ENCODE assay signal across 1 cellular context in the genomic region with DNA sequence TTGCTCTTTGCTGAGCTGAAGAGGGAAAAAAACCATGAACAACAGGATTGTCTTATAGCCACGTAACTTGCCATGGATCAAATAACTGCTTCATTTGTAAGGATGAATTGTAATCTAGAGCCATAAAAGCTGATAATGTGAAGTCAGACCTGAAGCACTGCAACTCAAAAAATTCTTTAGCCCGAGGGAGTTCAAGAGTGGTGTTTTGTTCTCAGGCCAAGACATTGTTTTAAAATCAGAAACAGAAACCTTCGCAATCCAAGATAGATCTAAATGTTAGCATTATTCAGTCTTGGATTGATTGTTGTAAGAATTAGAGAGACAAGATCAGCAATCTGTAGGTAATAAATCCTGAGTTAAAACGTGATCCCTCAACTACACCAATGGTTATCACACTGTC.
TF ChIP-seq lines count a peak whose summit lies in the region.

A gene (minus strand): TSS at position 24 of the 400 bp plus-strand sequence. CDS start 170 bp downstream, outside the sequence.

TF ChIP-seq in HCT116, 20 proteins besides CTCF, POLR2A, EP300 and RAD21 (continued from another document):
- TF ChIP-seq, protein P1, sequence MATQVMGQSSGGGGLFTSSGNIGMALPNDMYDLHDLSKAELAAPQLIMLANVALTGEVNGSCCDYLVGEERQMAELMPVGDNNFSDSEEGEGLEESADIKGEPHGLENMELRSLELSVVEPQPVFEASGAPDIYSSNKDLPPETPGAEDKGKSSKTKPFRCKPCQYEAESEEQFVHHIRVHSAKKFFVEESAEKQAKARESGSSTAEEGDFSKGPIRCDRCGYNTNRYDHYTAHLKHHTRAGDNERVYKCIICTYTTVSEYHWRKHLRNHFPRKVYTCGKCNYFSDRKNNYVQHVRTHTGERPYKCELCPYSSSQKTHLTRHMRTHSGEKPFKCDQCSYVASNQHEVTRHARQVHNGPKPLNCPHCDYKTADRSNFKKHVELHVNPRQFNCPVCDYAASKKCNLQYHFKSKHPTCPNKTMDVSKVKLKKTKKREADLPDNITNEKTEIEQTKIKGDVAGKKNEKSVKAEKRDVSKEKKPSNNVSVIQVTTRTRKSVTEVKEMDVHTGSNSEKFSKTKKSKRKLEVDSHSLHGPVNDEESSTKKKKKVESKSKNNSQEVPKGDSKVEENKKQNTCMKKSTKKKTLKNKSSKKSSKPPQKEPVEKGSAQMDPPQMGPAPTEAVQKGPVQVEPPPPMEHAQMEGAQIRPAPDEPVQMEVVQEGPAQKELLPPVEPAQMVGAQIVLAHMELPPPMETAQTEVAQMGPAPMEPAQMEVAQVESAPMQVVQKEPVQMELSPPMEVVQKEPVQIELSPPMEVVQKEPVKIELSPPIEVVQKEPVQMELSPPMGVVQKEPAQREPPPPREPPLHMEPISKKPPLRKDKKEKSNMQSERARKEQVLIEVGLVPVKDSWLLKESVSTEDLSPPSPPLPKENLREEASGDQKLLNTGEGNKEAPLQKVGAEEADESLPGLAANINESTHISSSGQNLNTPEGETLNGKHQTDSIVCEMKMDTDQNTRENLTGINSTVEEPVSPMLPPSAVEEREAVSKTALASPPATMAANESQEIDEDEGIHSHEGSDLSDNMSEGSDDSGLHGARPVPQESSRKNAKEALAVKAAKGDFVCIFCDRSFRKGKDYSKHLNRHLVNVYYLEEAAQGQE (IDR thresholded peaks at IDR 0.05; ENCODE audit: low read depth) = no peak
- TF ChIP-seq SP1 (IDR thresholded peaks at IDR 0.05; ENCODE audit: low read depth) (no peak), CBX3 (IDR thresholded peaks at IDR 0.05; ENCODE audit: low read depth) (no peak), EZH2phosphoT487 (IDR thresholded peaks at IDR 0.05; ENCODE audit: borderline replicate concordance) (no peak), ZFX (IDR thresholded peaks at IDR 0.05) (no peak), EZH2 (IDR thresholded peaks at IDR 0.05) (no peak)
